ENCODE assay signal across 9 cellular contexts in the genomic region with DNA sequence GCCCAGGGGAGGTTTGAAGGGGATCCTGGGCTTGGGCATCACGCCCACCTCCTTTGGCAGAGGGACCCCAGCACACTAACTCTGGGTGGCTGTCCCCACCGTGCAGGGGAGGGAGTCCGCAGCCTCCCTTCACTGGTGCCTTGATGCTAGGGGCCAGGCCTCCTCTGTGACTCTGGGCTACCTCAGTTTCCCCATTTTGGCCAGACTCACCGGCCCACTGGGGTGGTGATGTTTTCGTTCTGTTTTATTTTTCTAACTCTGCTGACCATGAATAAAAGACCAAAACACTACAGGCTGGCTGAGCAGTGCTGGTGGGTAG. TPM values are rescaled to one million over a fixed set of nuclear protein-coding genes. Genes with fewer than 3 reads are reported as not detected.
DNase-seq lines count a peak whose midpoint lies in the region; ATAC-seq and TF ChIP-seq lines count a peak whose summit lies in the region.
"Had no signal": no experiment of that assay in that cellular context is flagged by ENCODE, and none has a peak within 500 bp of the region (broad histone marks: within the 10 kb centered on the region; RNA-seq: fewer than 3 reads in every experiment).

No MANE protein-coding gene starts in this region.

- H3K27ac Mint-ChIP-seq in CD8-positive, alpha-beta T cell = peak overlapping the region; percentile 52
- peak overlapping the region; percentile 70 for H3K27ac Mint-ChIP-seq in endothelial cell (ENCODE audit: unreplicated experiment)

- POLR2A ChIA-PET in CD8-positive, alpha-beta T cell (lab: Charles Lee) = interaction anchor here (0.6 kb wide), 1 partner anchor 14 kb away, joined by 3 read pairs; a partner anchor contains a TSS
- POLR2A ChIA-PET in PC-3 (lab: Charles Lee; ENCODE audit: unreplicated experiment) = no interaction called here

- no peak for DNase-seq in CD8-positive, alpha-beta T cell
- no peak for DNase-seq in PC-3
- DNase-seq in endothelial cell (ENCODE audit: low spot score) = no peak
- DNase-seq in ovary = peak in 4 of 5 donors; percentile 40 to 70 (median 57)
- no peak for DNase-seq in DMS 273 (lab: John Stamatoyannopoulos, UW; ENCODE audit: unreplicated experiment)
- DNase-seq in COR-L47 (lab: John Stamatoyannopoulos, UW) = no peak

- H3K9me3 ChIP-seq in CD8-positive, alpha-beta T cell (ENCODE audit: low read length) = no peaks in the 10 kb centered on the region
- H3K9me3 ChIP-seq in PC-3 (ENCODE audit: low read length) (no peaks in the 10 kb centered on the region), ovary (no peaks in the 10 kb centered on the region)

- peak overlapping the region; percentile 97 for H3K9ac ChIP-seq in PC-3 (ENCODE audit: low read length)

- peaks cover 32% of the 10 kb centered on the region for H3K36me3 Mint-ChIP-seq in CD8-positive, alpha-beta T cell
- H3K36me3 Mint-ChIP-seq in endothelial cell (ENCODE audit: low read depth, unreplicated experiment) = peaks cover 24% of the 10 kb centered on the region

- no peaks in the 10 kb centered on the region for H4K20me1 ChIP-seq in PC-3 (ENCODE audit: low read length)

- peaks cover 19% of the 10 kb centered on the region for H3K4me1 Mint-ChIP-seq in CD8-positive, alpha-beta T cell (ENCODE audit: low read depth)
- H3K4me1 Mint-ChIP-seq in endothelial cell (ENCODE audit: unreplicated experiment) = peaks cover 20% of the 10 kb centered on the region

- peaks cover 5% of the 10 kb centered on the region for H3K79me2 ChIP-seq in PC-3 (ENCODE audit: low read length)

- H3F3A ChIP-seq in PC-3 (ENCODE audit: low read length, unreplicated experiment) = no peaks in the 10 kb centered on the region

- H3K27me3 Mint-ChIP-seq in CD8-positive, alpha-beta T cell (ENCODE audit: low read depth) = no peaks in the 10 kb centered on the region
- H3K27me3 Mint-ChIP-seq in endothelial cell (ENCODE audit: unreplicated experiment) = peaks cover 10% of the 10 kb centered on the region

- intact Hi-C loops in CD8-positive, alpha-beta T cell (cut with DNase I, micrococcal nuclease) = loop anchor here in 1 of 2 experiments (1.0 kb wide), 1 partner anchor 14 kb away; a partner anchor contains a TSS
- intact Hi-C loops in PC-3 (cut with micrococcal nuclease) = loop anchor here (5.0 kb wide), 1 partner anchor 64 kb away; no protein-coding TSS in a partner anchor
- intact Hi-C loops in ovary (cut with DNase I) = loop anchor here in 3 of 4 donors (10.0 kb wide), 2 partner anchors 162 to 392 kb away; a partner anchor contains a TSS

- peak overlapping the region; percentile 36 for H3K4me3 ChIP-seq in CD8-positive, alpha-beta T cell (ENCODE audit: low read depth, low read length)
- H3K4me3 ChIP-seq in PC-3 (ENCODE audit: low read length) (peak overlapping the region; percentile 31), ovary (peak overlapping the region; percentile 99)

- H3K9me2 ChIP-seq in PC-3 (replicated peaks; ENCODE audit: low read length) = no peaks in the 10 kb centered on the region

- ATAC-seq in CD8-positive, alpha-beta T cell = no peak
- ATAC-seq in PC-3 (no peak), HG02852 (IDR thresholded peaks at IDR 0.05; ENCODE audit: unreplicated experiment) (no peak), HG03565 (IDR thresholded peaks at IDR 0.05; ENCODE audit: unreplicated experiment) (no peak)

- TF ChIP-seq EP300 in ovary (IDR thresholded peaks at IDR 0.05) = no peak

- no peaks in the 10 kb centered on the region for H3K9me3 Mint-ChIP-seq in CD8-positive, alpha-beta T cell
- H3K9me3 Mint-ChIP-seq in endothelial cell (ENCODE audit: unreplicated experiment) = no peaks in the 10 kb centered on the region

- no peak for TF ChIP-seq POLR2A in ovary (IDR thresholded peaks at IDR 0.05)

- WGBS in ovary, 3 donors = 24 to 38% (median 35%) methylated on average over 5 of the region's 5 CpGs

- no peaks in the 10 kb centered on the region for H3K27me3 ChIP-seq in CD8-positive, alpha-beta T cell (ENCODE audit: insufficient read depth, low read length)
- H3K27me3 ChIP-seq in PC-3 (ENCODE audit: low read length) (no peaks in the 10 kb centered on the region), ovary (no peaks in the 10 kb centered on the region)

- BruUV-seq in PC-3 (replicated peaks; lab: Mats Ljungman, UMichigan) = TSS peak; percentile 83

- peaks cover 23% of the 10 kb centered on the region for H3K4me1 ChIP-seq in CD8-positive, alpha-beta T cell (ENCODE audit: insufficient read depth, low read length)
- peaks cover 34% of the 10 kb centered on the region for H3K4me1 ChIP-seq in PC-3 (ENCODE audit: insufficient read depth, low read length)
- peaks cover 10% of the 10 kb centered on the region for H3K4me1 ChIP-seq in ovary (ENCODE audit: insufficient read depth)

- H3K4me2 ChIP-seq in PC-3 (ENCODE audit: low read length) = peak overlapping the region; percentile 82

- CTCF ChIA-PET in CD8-positive, alpha-beta T cell (lab: Charles Lee) = no interaction called here
- CTCF ChIA-PET in PC-3 (lab: Charles Lee) = interaction anchor here (0.6 kb wide), 1 partner anchor 312 kb away, joined by 5 read pairs; no protein-coding TSS in a partner anchor

- H3K36me3 ChIP-seq in CD8-positive, alpha-beta T cell (ENCODE audit: insufficient read depth, low read length) = peaks cover 5% of the 10 kb centered on the region
- H3K36me3 ChIP-seq in PC-3 (ENCODE audit: low read depth, low read length) (0 out of 2 replicates have a peak, but pooled peaks cover 3% of the 10 kb centered on the region), ovary (no peaks in the 10 kb centered on the region)

- H3K27ac ChIP-seq in CD8-positive, alpha-beta T cell (ENCODE audit: low read depth, low read length) = peak overlapping the region; percentile 54
- peak overlapping the region; percentile 100 for H3K27ac ChIP-seq in PC-3 (ENCODE audit: low read length)
- H3K27ac ChIP-seq in ovary = peak overlapping the region; percentile 88 to 96

- TF ChIP-seq CTCF in CD8-positive, alpha-beta T cell (IDR thresholded peaks at IDR 0.05) = no peak
- TF ChIP-seq CTCF in PC-3 (conservative IDR thresholded peaks at IDR 0.05; ENCODE audit: low read depth, low read length) = no peak
- TF ChIP-seq CTCF in endothelial cell (IDR thresholded peaks at IDR 0.05; ENCODE audit: unreplicated experiment) = no peak
- no peak for TF ChIP-seq CTCF in ovary (IDR thresholded peaks at IDR 0.05)

- H2AFZ ChIP-seq in PC-3 (ENCODE audit: low read length) = no peak overlapping the region

- peak overlapping the region; percentile 78 for H3K4me3 Mint-ChIP-seq in CD8-positive, alpha-beta T cell
- peak overlapping the region; percentile 79 for H3K4me3 Mint-ChIP-seq in endothelial cell (ENCODE audit: unreplicated experiment)

RNA-seq across cellular contexts. Expression of a gene that starts 0.5 kb away (rescaled TPM):
- 1 to 10 TPM; 3.9 to 4.1 TPM for total RNA-seq in CD8-positive, alpha-beta T cell
- total RNA-seq in PC-3 (2014; rRNA removed) = 11.3 and 14.6 TPM in 2 replicates
- total RNA-seq in endothelial cell (ENCODE audit: unreplicated experiment) = 93.8 TPM
- 10 to 100 TPM; 42.9 to 98.8 (median 82.0) TPM for total RNA-seq in ovary
- 10 to 100 TPM; 17.3 to 72.5 TPM for polyA plus RNA-seq in ovary

RNA-seq across cellular contexts. Expression of a gene that starts 8.2 kb away (rescaled TPM):
- 100 to 1,000 TPM; 491 to 496 TPM for total RNA-seq in CD8-positive, alpha-beta T cell
- total RNA-seq in PC-3 (2014; rRNA removed) (177 and 268 TPM in 2 replicates), endothelial cell (ENCODE audit: unreplicated experiment) (173 TPM), ovary (100 to 1,000 TPM in 5 of 7 donors, 10 to 100 TPM in 2; 74.2 to 191 (median 149) TPM)
- polyA plus RNA-seq in ovary = 100 to 1,000 TPM in 1 of 2 donors, 10 to 100 TPM in 1; 45.8 to 111 TPM

RNA-seq across cellular contexts. Expression of a gene that starts 14.2 kb away (rescaled TPM):
- total RNA-seq in CD8-positive, alpha-beta T cell = 10 to 100 TPM; 23.4 to 26.6 TPM
- total RNA-seq in PC-3 (2014; rRNA removed) = 25.9 and 31.2 TPM in 2 replicates
- total RNA-seq in endothelial cell (ENCODE audit: unreplicated experiment) = 60.5 TPM
- 10 to 100 TPM; 10.1 to 31.8 (median 26.9) TPM for total RNA-seq in ovary
- 10 to 100 TPM in 1 of 2 donors, 1 to 10 TPM in 1; 4.7 to 20.9 TPM for polyA plus RNA-seq in ovary

RNA-seq across cellular contexts. Expression of a gene that starts 22.8 kb away (rescaled TPM):
- 1 to 10 TPM; 2.1 TPM for total RNA-seq in CD8-positive, alpha-beta T cell
- total RNA-seq in PC-3 (2014; rRNA removed) = 10.5 and 14.6 TPM in 2 replicates
- 2.4 TPM for total RNA-seq in endothelial cell (ENCODE audit: unreplicated experiment)
- 1 to 10 TPM; 2.9 to 7.9 (median 4.7) TPM for total RNA-seq in ovary
- polyA plus RNA-seq in ovary = 1 to 10 TPM in 1 of 2 donors, under 1 TPM in 1; 0.38 to 1.8 TPM

RNA-seq across cellular contexts. Expression of a gene that starts 29.0 kb away (rescaled TPM):
- total RNA-seq in CD8-positive, alpha-beta T cell = 1 to 10 TPM; 7.7 to 9.1 TPM
- total RNA-seq in PC-3 (2014; rRNA removed) (0.40 and 1.3 TPM in 2 replicates), endothelial cell (ENCODE audit: unreplicated experiment) (3.0 TPM), ovary (10 to 100 TPM in 2 of 7 donors, 1 to 10 TPM in 4, under 1 TPM in 1; 0.48 to 15.3 (median 4.9) TPM)
- polyA plus RNA-seq in ovary = 1 to 10 TPM in 1 of 2 donors, under 1 TPM in 1; 0.37 to 1.8 TPM
- total RNA-seq: RPMI7951 had no signal

Comparison
In these comparisons a context has a peak if more than half of its experiments do, and no peak if none do; other contexts are left out.
1. DNase-seq: peak in ovary (4 of 5); none in CD8-positive, alpha-beta T cell (0 of 7), PC-3 (single experiment), endothelial cell (single experiment), DMS 273 (single experiment) and COR-L47 (single experiment).
2. H3K4me3 ChIP-seq: peak in every context shown above with its lines; median percentile 99 in ovary; 36 in CD8-positive, alpha-beta T cell; 31 in PC-3.
3. Peak in every context shown above with its lines, with median percentiles within 50 percentile points of each other: H3K27ac ChIP-seq.